Comparison of ENCODE assay signal across 13 cellular contexts in the genomic region with DNA sequence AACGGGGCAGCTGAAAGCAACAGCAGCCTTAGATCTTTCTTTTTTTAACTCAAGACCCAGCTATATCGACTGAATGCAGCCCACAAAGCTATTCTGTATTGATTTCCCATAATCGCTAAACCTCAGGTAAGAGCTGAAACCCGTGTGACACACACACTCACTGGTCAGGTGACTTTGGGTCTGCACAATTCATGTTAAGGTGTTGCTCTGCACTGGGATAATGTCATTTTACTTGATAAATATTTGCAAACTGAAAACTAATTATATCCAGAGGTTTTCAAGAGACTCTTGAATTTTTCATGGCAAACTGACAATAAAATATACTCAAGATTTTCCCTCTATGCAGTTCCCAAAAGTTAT. TPM values are rescaled to one million over a fixed set of nuclear protein-coding genes. Genes with fewer than 3 reads are reported as not detected.
DNase-seq lines count a peak whose midpoint lies in the region; ATAC-seq and TF ChIP-seq lines count a peak whose summit lies in the region.
"Had no signal": no experiment of that assay in that cellular context is flagged by ENCODE, and none has a peak within 500 bp of the region (broad histone marks: within the 10 kb centered on the region; RNA-seq: fewer than 3 reads in every experiment).

No MANE protein-coding gene starts in this region.

- 85 to 89% (median 88%) methylated on average over 4 of the region's 4 CpGs for WGBS in ovary, 3 donors

- H3K9me3 ChIP-seq in ovary, result no peaks in the 10 kb centered on the region
- H3K9me3 ChIP-seq: body of pancreas had no signal

- H3K36me3 ChIP-seq in ovary, result no peaks in the 10 kb centered on the region

- intact Hi-C loops in posterior vena cava (cut with DNase I) (no loop called here), left cardiac atrium (cut with DNase I) (no loop called here), ovary (cut with DNase I) (no loop called here)

- no peak for TF ChIP-seq EP300 in ovary (IDR thresholded peaks at IDR 0.05)

- H3K27ac ChIP-seq in ovary, result no peak overlapping the region
- H3K27ac ChIP-seq: body of pancreas, skin epidermis had no signal

- TF ChIP-seq CTCF in ovary (IDR thresholded peaks at IDR 0.05), result no peak

- no peaks in the 10 kb centered on the region for H3K4me1 Mint-ChIP-seq in activated T-helper 17 cell treated with anti-CD3 and anti-CD28 coated beads, Interleukin-2, amount 50 U/mL, for 72 hours

- DNase-seq in HUDEP-2 (lab: John Stamatoyannopoulos, UW; ENCODE audit: unreplicated experiment in 76 of 76), result no peak
- DNase-seq in posterior vena cava (ENCODE audit: low spot score), result no peak
- DNase-seq in left cardiac atrium, result no peak
- DNase-seq in ovary, result no peak
- DNase-seq: activated effector memory CD4-positive, alpha-beta T cell treated with Interleukin-2 at 50 U/mL for 16 hours; EL; NCI-H2171 treated with DMSO at 0.1 percent for 48 hours had no signal

- H3K4me3 ChIP-seq in ovary, result no peak overlapping the region
- H3K4me3 ChIP-seq: body of pancreas, skin epidermis had no signal

- H3K27me3 Mint-ChIP-seq in activated T-helper 17 cell treated with anti-CD3 and anti-CD28 coated beads, Interleukin-2, amount 50 U/mL, for 72 hours, result peaks cover 17% of the 10 kb centered on the region

- peak overlapping the region; percentile 3 for H3K27ac Mint-ChIP-seq in activated T-helper 17 cell treated with anti-CD3 and anti-CD28 coated beads, Interleukin-2, amount 50 U/mL, for 72 hours

- TF ChIP-seq POLR2A in ovary (IDR thresholded peaks at IDR 0.05), result no peak

- no peaks in the 10 kb centered on the region for H3K9me3 Mint-ChIP-seq in activated T-helper 17 cell treated with anti-CD3 and anti-CD28 coated beads, Interleukin-2, amount 50 U/mL, for 72 hours

- H3K36me3 Mint-ChIP-seq in activated T-helper 17 cell treated with anti-CD3 and anti-CD28 coated beads, Interleukin-2, amount 50 U/mL, for 72 hours (ENCODE audit: low read depth), result no peaks in the 10 kb centered on the region

- no peaks in the 10 kb centered on the region for H3K27me3 ChIP-seq in ovary
- H3K27me3 ChIP-seq: body of pancreas had no signal

- H3K4me1 ChIP-seq in ovary (ENCODE audit: insufficient read depth), result no peaks in the 10 kb centered on the region
- H3K4me1 ChIP-seq: body of pancreas had no signal

- H3K4me3 Mint-ChIP-seq in activated T-helper 17 cell treated with anti-CD3 and anti-CD28 coated beads, Interleukin-2, amount 50 U/mL, for 72 hours, result no peak overlapping the region

- ATAC-seq in GM18502 (IDR thresholded peaks at IDR 0.05; ENCODE audit: poor library complexity, unreplicated experiment), result peak; percentile 38
- ATAC-seq in GM19372 (IDR thresholded peaks at IDR 0.05; ENCODE audit: low read depth, unreplicated experiment), result peak; percentile 15
- ATAC-seq in HG02943 (IDR thresholded peaks at IDR 0.05; ENCODE audit: low read depth, unreplicated experiment), result peak; percentile 26
- ATAC-seq in activated T-helper 17 cell treated with anti-CD3 and anti-CD28 coated beads, Interleukin-2, amount 50 U/mL, for 72 hours (replicated peaks), result peak; percentile 31
- ATAC-seq in left cardiac atrium, result no peak
- ATAC-seq: body of pancreas had no signal

RNA-seq across cellular contexts. Expression of gene SCRN1, which starts 33.1 kb away (rescaled TPM):
- total RNA-seq in activated T-helper 17 cell treated with anti-CD3 and anti-CD28 coated beads, Interleukin-2, amount 50 U/mL, for 72 hours, result 1 to 10 TPM; 5.4 to 7.6 TPM
- 10 to 100 TPM; 50.6 to 57.9 TPM for total RNA-seq in posterior vena cava
- total RNA-seq in left cardiac atrium, result 10 to 100 TPM; 22.9 to 32.1 TPM
- 10 to 100 TPM; 34.0 to 84.0 (median 63.3) TPM for total RNA-seq in ovary
- polyA plus RNA-seq in ovary, result 10 to 100 TPM; 23.4 to 67.7 TPM

Comparison
In these comparisons a context has a peak if more than half of its experiments do, and no peak if none do; other contexts are left out.
1. ATAC-seq: peak in GM18502 (single experiment), GM19372 (single experiment), HG02943 (single experiment) and activated T-helper 17 cell treated with anti-CD3 and anti-CD28 coated beads, Interleukin-2, amount 50 U/mL, for 72 hours (single experiment); none in left cardiac atrium (0 of 2).